In the genomic region with DNA sequence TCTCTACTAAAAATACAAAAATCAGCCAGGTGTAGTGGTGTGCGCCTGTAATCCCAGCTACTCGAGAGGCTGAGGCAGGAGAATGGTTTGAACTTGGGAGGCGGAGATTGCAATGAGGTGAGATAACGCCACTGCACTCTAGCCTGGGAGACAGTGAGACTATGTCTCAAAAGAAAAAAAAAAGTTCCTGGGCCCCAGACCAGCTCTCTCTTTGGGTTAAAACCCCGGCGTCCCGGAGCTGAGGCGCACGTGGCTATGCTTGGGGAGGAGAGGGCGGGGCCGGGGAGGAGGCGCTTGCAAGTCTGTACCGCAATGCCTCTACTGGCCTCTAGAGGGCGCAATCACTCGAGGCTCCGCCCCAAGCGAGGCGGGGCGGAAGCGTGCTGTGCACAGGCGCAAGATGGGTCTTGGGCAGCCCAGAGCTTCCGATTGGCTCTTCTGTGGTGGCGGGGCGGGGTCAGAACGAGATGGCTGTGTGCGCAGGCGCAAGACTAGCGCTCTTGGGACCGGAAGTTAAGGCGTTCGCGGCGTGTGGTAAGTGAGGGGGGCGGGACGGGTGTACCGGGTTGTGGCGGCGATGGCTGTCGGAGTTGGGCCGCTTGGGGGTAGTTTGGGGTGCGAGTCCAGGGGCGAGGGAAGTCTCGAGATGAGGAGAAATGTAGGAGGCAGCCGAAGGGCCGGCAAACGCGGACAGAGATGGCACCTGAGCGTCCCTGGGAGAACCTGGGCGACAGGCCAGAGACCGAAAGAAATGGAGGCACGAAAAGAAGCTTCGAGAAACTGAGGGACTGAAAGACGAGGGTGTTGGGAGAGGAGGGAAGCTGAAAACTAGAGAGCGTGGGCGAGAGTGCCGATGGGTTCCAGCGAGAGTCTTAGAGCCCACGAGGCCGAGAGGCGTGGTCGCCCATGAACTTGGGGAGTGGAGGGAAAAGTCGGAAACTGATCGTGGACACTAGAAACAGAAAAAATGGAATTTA, we compare ENCODE assay signal across 8 cellular contexts. TPM values are rescaled to one million over a fixed set of nuclear protein-coding genes. Genes with fewer than 3 reads are reported as not detected.
A peak's percentile ranks its signal among the peaks of the same experiment; 100 is the strongest.
DNase-seq lines count a peak whose midpoint lies in the region; ATAC-seq and TF ChIP-seq lines count a peak whose summit lies in the region.

A gene with protein sequence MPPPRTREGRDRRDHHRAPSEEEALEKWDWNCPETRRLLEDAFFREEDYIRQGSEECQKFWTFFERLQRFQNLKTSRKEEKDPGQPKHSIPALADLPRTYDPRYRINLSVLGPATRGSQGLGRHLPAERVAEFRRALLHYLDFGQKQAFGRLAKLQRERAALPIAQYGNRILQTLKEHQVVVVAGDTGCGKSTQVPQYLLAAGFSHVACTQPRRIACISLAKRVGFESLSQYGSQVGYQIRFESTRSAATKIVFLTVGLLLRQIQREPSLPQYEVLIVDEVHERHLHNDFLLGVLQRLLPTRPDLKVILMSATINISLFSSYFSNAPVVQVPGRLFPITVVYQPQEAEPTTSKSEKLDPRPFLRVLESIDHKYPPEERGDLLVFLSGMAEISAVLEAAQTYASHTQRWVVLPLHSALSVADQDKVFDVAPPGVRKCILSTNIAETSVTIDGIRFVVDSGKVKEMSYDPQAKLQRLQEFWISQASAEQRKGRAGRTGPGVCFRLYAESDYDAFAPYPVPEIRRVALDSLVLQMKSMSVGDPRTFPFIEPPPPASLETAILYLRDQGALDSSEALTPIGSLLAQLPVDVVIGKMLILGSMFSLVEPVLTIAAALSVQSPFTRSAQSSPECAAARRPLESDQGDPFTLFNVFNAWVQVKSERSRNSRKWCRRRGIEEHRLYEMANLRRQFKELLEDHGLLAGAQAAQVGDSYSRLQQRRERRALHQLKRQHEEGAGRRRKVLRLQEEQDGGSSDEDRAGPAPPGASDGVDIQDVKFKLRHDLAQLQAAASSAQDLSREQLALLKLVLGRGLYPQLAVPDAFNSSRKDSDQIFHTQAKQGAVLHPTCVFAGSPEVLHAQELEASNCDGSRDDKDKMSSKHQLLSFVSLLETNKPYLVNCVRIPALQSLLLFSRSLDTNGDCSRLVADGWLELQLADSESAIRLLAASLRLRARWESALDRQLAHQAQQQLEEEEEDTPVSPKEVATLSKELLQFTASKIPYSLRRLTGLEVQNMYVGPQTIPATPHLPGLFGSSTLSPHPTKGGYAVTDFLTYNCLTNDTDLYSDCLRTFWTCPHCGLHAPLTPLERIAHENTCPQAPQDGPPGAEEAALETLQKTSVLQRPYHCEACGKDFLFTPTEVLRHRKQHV (plus strand): TSS at position 497 of the 977 bp plus-strand sequence. CDS start 3,716 bp downstream, outside the sequence.

- peak within 1 kb of the TSS; percentile 90 for H3K4me3 ChIP-seq in coronary artery

- ATAC-seq in GM19324 (IDR thresholded peaks at IDR 0.05; ENCODE audit: low FRiP score, unreplicated experiment) = peak; percentile 98
- ATAC-seq in HG03469 (IDR thresholded peaks at IDR 0.05; ENCODE audit: unreplicated experiment) = peak; percentile 88
- ATAC-seq in left colon = peak; percentile 99

- no peaks in the 10 kb centered on the region for H3K27me3 Mint-ChIP-seq in activated CD4-positive, alpha-beta T cell treated with anti-CD3 and anti-CD28 coated beads, Interleukin-2, amount 10 ng/mL, durations not matched to agents 24 days and 14 days

- H3K36me3 Mint-ChIP-seq in activated CD4-positive, alpha-beta T cell treated with anti-CD3 and anti-CD28 coated beads, Interleukin-2, amount 10 ng/mL, durations not matched to agents 24 days and 14 days (ENCODE audit: low read depth) = peaks cover 31% of the 10 kb centered on the region

- peak; percentile 76 to 98 (median 94) for DNase-seq in C1 segment of cervical spinal cord (lab: John Stamatoyannopoulos, UW)
- DNase-seq in NCI-H526 treated with DMSO at 0.1 percent for 48 hours (lab: John Stamatoyannopoulos, UW) = peak; percentile 94
- DNase-seq in activated CD4-positive, alpha-beta T cell treated with anti-CD3 and anti-CD28 coated beads, Interleukin-2, amount 10 ng/mL, durations not matched to agents 24 days and 14 days = peak; percentile 100
- DNase-seq in coronary artery (ENCODE audit: low spot score) = peak; percentile 99
- DNase-seq in left colon = peak; percentile 99
- peak; percentile 99 for DNase-seq in stimulated activated CD4-positive, alpha-beta T cell treated with anti-CD3 and anti-CD28 coated beads, Interleukin-1b, Interleukin-23, amount 100 ng/mL, for 48 hours

- peak within 1 kb of the TSS; percentile 86 for H3K27ac Mint-ChIP-seq in activated CD4-positive, alpha-beta T cell treated with anti-CD3 and anti-CD28 coated beads, Interleukin-2, amount 10 ng/mL, durations not matched to agents 24 days and 14 days

- intact Hi-C loops in activated CD4-positive, alpha-beta T cell treated with anti-CD3 and anti-CD28 coated beads, Interleukin-2, amount 10 ng/mL, durations not matched to agents 24 days and 14 days (cut with micrococcal nuclease) = loop anchor here (1.0 kb wide), 1 partner anchor 493 kb away; no protein-coding TSS in a partner anchor
- intact Hi-C loops in left colon (cut with DNase I, micrococcal nuclease) = no loop called here

- peak; percentile 92 for TF ChIP-seq CTCF in coronary artery (IDR thresholded peaks at IDR 0.05)

- H3K4me3 Mint-ChIP-seq in activated CD4-positive, alpha-beta T cell treated with anti-CD3 and anti-CD28 coated beads, Interleukin-2, amount 10 ng/mL, durations not matched to agents 24 days and 14 days = peak within 1 kb of the TSS; percentile 90

- no peaks in the 10 kb centered on the region for H3K9me3 Mint-ChIP-seq in activated CD4-positive, alpha-beta T cell treated with anti-CD3 and anti-CD28 coated beads, Interleukin-2, amount 10 ng/mL, durations not matched to agents 24 days and 14 days

- peaks cover 28% of the 10 kb centered on the region for H3K4me1 Mint-ChIP-seq in activated CD4-positive, alpha-beta T cell treated with anti-CD3 and anti-CD28 coated beads, Interleukin-2, amount 10 ng/mL, durations not matched to agents 24 days and 14 days

- H3K27ac ChIP-seq in coronary artery = peak within 1 kb of the TSS; percentile 10 to 85

RNA-seq across cellular contexts. Expression of the gene that starts here (rescaled TPM):
- total RNA-seq in activated CD4-positive, alpha-beta T cell treated with anti-CD3 and anti-CD28 coated beads, Interleukin-2, amount 10 ng/mL, durations not matched to agents 24 days and 14 days = 31.3 and 32.4 TPM in 2 replicates
- total RNA-seq in left colon = 10 to 100 TPM in 1 of 2 donors, 1 to 10 TPM in 1; 8.5 to 10.6 TPM

Comparison
In these comparisons a context has a peak if more than half of its experiments do, and no peak if none do; other contexts are left out.
1. Peak in every context shown above with its lines: DNase-seq, ATAC-seq, H3K4me3 ChIP-seq and H3K27ac ChIP-seq.